22 cellular contexts compared by ENCODE assay signal in the genomic region with DNA sequence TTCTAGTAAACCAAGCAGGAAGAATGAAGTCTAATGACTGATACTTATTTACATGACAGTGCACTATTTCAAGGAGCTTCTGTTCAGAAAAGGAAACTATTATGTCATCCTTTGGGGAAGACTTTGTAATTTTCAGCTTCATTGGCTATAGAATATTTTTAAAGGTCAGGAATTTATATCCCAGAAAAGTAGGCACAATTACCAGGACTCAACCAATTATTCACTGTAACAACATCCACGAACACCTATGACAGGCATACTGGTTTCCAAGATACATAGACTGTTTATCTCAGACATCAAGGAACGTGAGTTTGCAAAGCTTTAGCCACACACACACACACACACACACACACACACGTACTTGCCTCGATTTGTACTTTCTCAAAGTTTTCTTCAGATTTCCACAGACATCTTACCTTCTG. TPM values are rescaled to one million over a fixed set of nuclear protein-coding genes. Genes with fewer than 3 reads are reported as not detected.
A peak's percentile ranks its signal among the peaks of the same experiment; 100 is the strongest.
DNase-seq lines count a peak whose midpoint lies in the region; ATAC-seq, FAIRE-seq and TF ChIP-seq lines count a peak whose summit lies in the region.
"Had no signal": no experiment of that assay in that cellular context is flagged by ENCODE, and none has a peak within 500 bp of the region (broad histone marks: within the 10 kb centered on the region; RNA-seq: fewer than 3 reads in every experiment).

No MANE protein-coding gene starts in this region.

- H2AFZ ChIP-seq in OCI-LY3 (ENCODE audit: low read depth, low read length): no peak overlapping the region

- no peak for TF ChIP-seq CTCF in OCI-LY3 (IDR thresholded peaks at IDR 0.05; ENCODE audit: low read depth, low read length)
- no peak for TF ChIP-seq CTCF in epithelial cell of proximal tubule (conservative IDR thresholded peaks at IDR 0.05; ENCODE audit: low read depth, low read length)

- no peak for ATAC-seq in HG03439 (IDR thresholded peaks at IDR 0.05; ENCODE audit: unreplicated experiment)
- ATAC-seq in HG03097 (IDR thresholded peaks at IDR 0.05; ENCODE audit: low FRiP score, unreplicated experiment): no peak
- ATAC-seq in HG02623 (IDR thresholded peaks at IDR 0.05; ENCODE audit: unreplicated experiment): no peak

- H3K36me3 ChIP-seq in OCI-LY3 (replicated peaks; ENCODE audit: low read depth, low read length): no peaks in the 10 kb centered on the region
- H3K36me3 ChIP-seq: SJCRH30 had no signal

- DNase-seq in AML-193 (lab: John Stamatoyannopoulos, UW): peak; percentile 21 to 46
- no peak for DNase-seq in GM19239 (ENCODE audit: insufficient read length, low spot score)
- DNase-seq in epithelial cell of proximal tubule (ENCODE audit: low read depth): peak; percentile 37
- DNase-seq in globus pallidus (ENCODE audit: low spot score): no peak
- DNase-seq: CD4-positive, alpha-beta memory T cell; GF-D8; HFFc6; NCI-H1092 treated with DMSO at 0.1 percent for 48 hours; NCI-H1694 treated with DMSO at 0.1 percent for 48 hours; RPMI8226; SJCRH30; SW 1271 had no signal

- no peaks in the 10 kb centered on the region for H4K20me1 ChIP-seq in OCI-LY3 (ENCODE audit: insufficient read depth, low read length)

- peaks cover 27% of the 10 kb centered on the region for H3K4me1 ChIP-seq in OCI-LY3 (ENCODE audit: low read length)
- H3K4me1 ChIP-seq: SJCRH30 had no signal

- FAIRE-seq in GM19239 (lab: Jason Lieb, UNC): peak; percentile 35
- FAIRE-seq: D721Med, H1 had no signal

- no peak overlapping the region for H3K4me3 ChIP-seq in OCI-LY3 (ENCODE audit: low read length)
- no peak overlapping the region for H3K4me3 ChIP-seq in epithelial cell of proximal tubule (ENCODE audit: low read depth, low read length)
- H3K4me3 ChIP-seq: SJCRH30 had no signal

- no peak overlapping the region for H3K9ac ChIP-seq in OCI-LY3 (ENCODE audit: low read length)

- H3K27me3 ChIP-seq in OCI-LY3 (ENCODE audit: low read depth, low read length): no peaks in the 10 kb centered on the region
- H3K27me3 ChIP-seq: SJCRH30 had no signal

- H3K79me2 ChIP-seq in OCI-LY3 (ENCODE audit: low read length): no peaks in the 10 kb centered on the region

- no peaks in the 10 kb centered on the region for H3K9me3 ChIP-seq in OCI-LY3 (ENCODE audit: insufficient read depth, low read length)
- H3K9me3 ChIP-seq: SJCRH30 had no signal

- H3K27ac ChIP-seq in OCI-LY3 (ENCODE audit: low read length): no peak overlapping the region
- H3K27ac ChIP-seq: SJCRH30 had no signal

- H3K4me2 ChIP-seq in OCI-LY3 (ENCODE audit: low read length): peak overlapping the region; percentile 13

RNA-seq across cellular contexts. Expression of a gene that starts 23.2 kb away (rescaled TPM):
- total RNA-seq in epithelial cell of proximal tubule: not detected in 2 replicates
- total RNA-seq: A673; CD4-positive, alpha-beta memory T cell; H1; HFFc6; LHCN-M2; NCI-H460; OCI-LY7; SJCRH30 had no signal

RNA-seq across cellular contexts. Expression of a gene that starts 27.2 kb away (rescaled TPM):
- not detected in 2 replicates for total RNA-seq in epithelial cell of proximal tubule
- total RNA-seq: A673; CD4-positive, alpha-beta memory T cell; H1; HFFc6; LHCN-M2; NCI-H460; OCI-LY7; SJCRH30 had no signal

RNA-seq across cellular contexts. Expression of a gene that starts 30.5 kb away (rescaled TPM):
- not detected in 2 replicates for total RNA-seq in epithelial cell of proximal tubule
- total RNA-seq: A673; CD4-positive, alpha-beta memory T cell; H1; HFFc6; LHCN-M2; NCI-H460; OCI-LY7; SJCRH30 had no signal

RNA-seq across cellular contexts. Expression of a gene that starts 57.5 kb away (rescaled TPM):
- total RNA-seq in epithelial cell of proximal tubule: not detected in 2 replicates
- total RNA-seq: A673; CD4-positive, alpha-beta memory T cell; H1; HFFc6; LHCN-M2; NCI-H460; OCI-LY7; SJCRH30 had no signal

Comparison
In these comparisons a context has a peak if more than half of its experiments do, and no peak if none do; other contexts are left out.
1. DNase-seq: peak in AML-193 (2 of 2) and epithelial cell of proximal tubule (single experiment); none in GM19239 (single experiment) and globus pallidus (single experiment).